Comparison of ENCODE assay signal across 11 cellular contexts in genomic region chr17:62062936-62063335, GRCh38. TPM values are rescaled to one million over a fixed set of nuclear protein-coding genes. Genes with fewer than 3 reads are reported as not detected.
DNase-seq lines count a peak whose midpoint lies in the region; ATAC-seq and TF ChIP-seq lines count a peak whose summit lies in the region.
"Had no signal": no experiment of that assay in that cellular context is flagged by ENCODE, and none has a peak within 500 bp of the region (broad histone marks: within the 10 kb centered on the region; RNA-seq: fewer than 3 reads in every experiment).

No MANE protein-coding gene starts in this region.

- H3K36me3 ChIP-seq in cardiac muscle cell: peaks cover 18% of the 10 kb centered on the region
- H3K36me3 ChIP-seq in right atrium auricular region: peaks cover 8% of the 10 kb centered on the region
- peaks cover 0 to 5% of the 10 kb centered on the region in 2 donors for H3K36me3 ChIP-seq in ascending aorta
- peaks cover 0 to 3% (median 0%) of the 10 kb centered on the region in 4 donors for H3K36me3 ChIP-seq in liver (ENCODE audit: control insufficient read depth in 4 of 4, insufficient read depth in 3 of 4, low read depth in 1 of 4, low read length in 3 of 4)
- H3K36me3 ChIP-seq: ovary had no signal

- no peak for TF ChIP-seq RAD21 in liver (IDR thresholded peaks at IDR 0.05)

- peaks cover 12% of the 10 kb centered on the region for H3K36me3 Mint-ChIP-seq in type B pancreatic cell

- intact Hi-C loops in ascending aorta (cut with DNase I): no loop called here

- H3K27ac Mint-ChIP-seq in type B pancreatic cell: peak overlapping the region; percentile 95

- H3K4me1 ChIP-seq in cardiac muscle cell (ENCODE audit: low read depth) (peaks cover 22% of the 10 kb centered on the region), right atrium auricular region (peaks cover 0 to 56% of the 10 kb centered on the region in 2 donors), ascending aorta (peaks cover 5 to 34% of the 10 kb centered on the region in 2 donors), liver (ENCODE audit: control insufficient read depth in 4 of 4, insufficient read depth in 4 of 4, low read length in 3 of 4) (peaks cover 19 to 77% (median 63%) of the 10 kb centered on the region in 4 donors)

- WGBS in liver: 61% methylated on average over 3 of the region's 3 CpGs

- DNase-seq in cardiac muscle cell (ENCODE audit: low read depth in 1 of 2, low spot score in 1 of 2) (no peak), right atrium auricular region (ENCODE audit: low spot score) (no peak), ascending aorta (ENCODE audit: low spot score in 2 of 2) (no peak), type B pancreatic cell (ENCODE audit: extremely low spot score, unreplicated experiment) (no peak), KBM-7 (no peak)
- no peak for DNase-seq in effector CD8-positive, alpha-beta T cell (lab: John Stamatoyannopoulos, UW)
- DNase-seq: activated effector memory CD4-positive, alpha-beta T cell treated with anti-CD3 and anti-CD28 coated beads, Interleukin-2, amount 50 U/mL, for 16 hours; NCI-H2081 treated with DMSO at 0.1 percent for 48 hours; ovary had no signal

- H3K27me3 Mint-ChIP-seq in type B pancreatic cell: no peaks in the 10 kb centered on the region

- ATAC-seq in GM21723 (IDR thresholded peaks at IDR 0.05; ENCODE audit: unreplicated experiment): no peak

- in situ Hi-C loops in KBM-7 (cut with MboI; ENCODE audit: low pct_unique_long_range_greater_than_20kb, low sequenced_read_pairs): no loop called here

- no peaks in the 10 kb centered on the region for H3K9me3 ChIP-seq in cardiac muscle cell (ENCODE audit: low read depth)
- H3K9me3 ChIP-seq in right atrium auricular region: no peaks in the 10 kb centered on the region
- H3K9me3 ChIP-seq in ascending aorta: no peaks in the 10 kb centered on the region
- H3K9me3 ChIP-seq in liver (ENCODE audit: control insufficient read depth in 4 of 4, low read length in 3 of 4): no peaks in the 10 kb centered on the region
- H3K9me3 ChIP-seq: ovary had no signal

- no peak for TF ChIP-seq CTCF in cardiac muscle cell (IDR thresholded peaks at IDR 0.05; ENCODE audit: low read depth, low read length)
- no peak for TF ChIP-seq CTCF in right atrium auricular region (IDR thresholded peaks at IDR 0.05)
- TF ChIP-seq CTCF in ascending aorta (IDR thresholded peaks at IDR 0.05): no peak
- no peak for TF ChIP-seq CTCF in liver (IDR thresholded peaks at IDR 0.05; ENCODE audit: low read depth, low read length, missing input control)
- TF ChIP-seq CTCF in type B pancreatic cell (conservative IDR thresholded peaks at IDR 0.05): no peak

- no peaks in the 10 kb centered on the region for H3K9me3 Mint-ChIP-seq in type B pancreatic cell

- H3K4me3 Mint-ChIP-seq in type B pancreatic cell: peak overlapping the region; percentile 98

- H3K27me3 ChIP-seq in cardiac muscle cell (no peaks in the 10 kb centered on the region), right atrium auricular region (no peaks in the 10 kb centered on the region), ascending aorta (no peaks in the 10 kb centered on the region), liver (ENCODE audit: control insufficient read depth in 4 of 4, insufficient read depth in 4 of 4, low read length in 3 of 4) (no peaks in the 10 kb centered on the region)
- H3K27me3 ChIP-seq: ovary had no signal

- H3K4me3 ChIP-seq in cardiac muscle cell (peak overlapping the region; percentile 96), right atrium auricular region (peak overlapping the region in 1 of 2 donors; percentile 87), ascending aorta (peak overlapping the region; percentile 65 to 82), liver (ENCODE audit: low read depth in 1 of 3, low read length in 3 of 3) (peak overlapping the region; percentile 36 to 86 (median 49))

- H3K9ac ChIP-seq in liver (ENCODE audit: low read depth in 1 of 2, low read length in 2 of 2): peak overlapping the region; percentile 8 to 69

- H3K27ac ChIP-seq in cardiac muscle cell (no peak overlapping the region), right atrium auricular region (peak overlapping the region in 1 of 2 donors; percentile 20), ascending aorta (peak overlapping the region in 1 of 2 donors; percentile 97), liver (ENCODE audit: low read depth in 1 of 2, low read length in 2 of 2) (peak overlapping the region; percentile 23 to 41)
- H3K27ac ChIP-seq: ovary had no signal

- H3K4me1 Mint-ChIP-seq in type B pancreatic cell (ENCODE audit: unreplicated experiment): peaks cover 33% of the 10 kb centered on the region

TF ChIP-seq in liver, 16 proteins besides CTCF, POLR2A, EP300 and RAD21:
- TF ChIP-seq JUND (IDR thresholded peaks at IDR 0.05) (no peak), HNF4G (IDR thresholded peaks at IDR 0.05) (no peak), TAF1 (conservative IDR thresholded peaks at IDR 0.05) (no peak), NR2F2 (IDR thresholded peaks at IDR 0.05) (no peak), RXRA (IDR thresholded peaks at IDR 0.05) (no peak), MAX (IDR thresholded peaks at IDR 0.05) (no peak), FOXA1 (IDR thresholded peaks at IDR 0.05) (no peak), SP1 (IDR thresholded peaks at IDR 0.05) (no peak), HNF4A (conservative IDR thresholded peaks at IDR 0.05) (no peak), ZBTB33 (IDR thresholded peaks at IDR 0.05) (no peak), FOXA2 (IDR thresholded peaks at IDR 0.05) (no peak), GABPA (IDR thresholded peaks at IDR 0.05 in 1 of 2, conservative IDR thresholded peaks at IDR 0.05 in 1 of 2) (no peak), ATF3 (IDR thresholded peaks at IDR 0.05) (no peak), YY1 (IDR thresholded peaks at IDR 0.05) (no peak), EGR1 (IDR thresholded peaks at IDR 0.05; ENCODE audit: low read depth in 2 of 2) (no peak), REST (IDR thresholded peaks at IDR 0.05) (no peak)
TF ChIP-seq in liver: peak in this region for 0.

RNA-seq across cellular contexts. Expression of gene MED13, which starts 2.1 kb away (rescaled TPM):
- total RNA-seq in cardiac muscle cell (12.5 and 26.9 TPM in 2 replicates), right atrium auricular region (10 to 100 TPM; 33.2 to 42.4 TPM), ascending aorta (19.5 TPM), liver (10 to 100 TPM; 44.2 to 64.0 TPM), type B pancreatic cell (ENCODE audit: low replicate concordance) (56.6 and 57.1 TPM in 2 replicates)
- polyA plus RNA-seq in cardiac muscle cell (3.3 and 5.0 TPM in 2 replicates), liver (1 to 10 TPM; 6.6 to 7.7 TPM)
